In the genomic region with DNA sequence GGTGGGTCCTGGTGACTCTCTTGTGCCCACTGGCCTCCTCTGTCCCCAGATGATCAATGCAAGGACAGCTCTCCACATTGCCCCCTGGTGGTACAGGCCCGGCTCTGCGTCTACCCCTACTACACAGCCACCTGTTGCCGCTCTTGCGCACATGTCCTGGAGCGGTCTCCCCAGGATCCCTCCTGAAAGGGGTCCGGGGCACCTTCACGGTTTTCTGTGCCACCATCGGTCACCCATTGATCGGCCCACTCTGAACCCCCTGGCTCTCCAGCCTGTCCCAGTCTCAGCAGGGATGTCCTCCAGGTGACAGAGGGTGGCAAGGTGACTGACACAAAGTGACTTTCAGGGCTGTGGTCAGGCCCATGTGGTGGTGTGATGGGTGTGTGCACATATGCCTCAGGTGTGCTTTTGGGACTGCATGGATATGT, we compare ENCODE assay signal across 8 cellular contexts. TPM values are rescaled to one million over a fixed set of nuclear protein-coding genes. Genes with fewer than 3 reads are reported as not detected.
DNase-seq lines count a peak whose midpoint lies in the region; ATAC-seq and TF ChIP-seq lines count a peak whose summit lies in the region.

No MANE protein-coding gene starts in this region.

- peak overlapping the region; percentile 84 for H3K4me3 Mint-ChIP-seq in activated CD4-positive, alpha-beta T cell treated with anti-CD3 and anti-CD28 coated beads, Interleukin-2, amount 10 ng/mL, durations not matched to agents 7 days and 5 days
- H3K4me3 Mint-ChIP-seq in memory B cell: peak overlapping the region; percentile 42

- H3K9ac ChIP-seq in duodenal mucosa (ENCODE audit: low read depth in 1 of 2, low read length in 2 of 2): peak overlapping the region; percentile 96 to 98

- no peaks in the 10 kb centered on the region for H3K9me3 ChIP-seq in duodenal mucosa (ENCODE audit: control insufficient read depth in 1 of 2, low read length in 2 of 2)

- H3K4me1 ChIP-seq in duodenal mucosa (ENCODE audit: control insufficient read depth in 1 of 2, insufficient read depth in 2 of 2, low read length in 2 of 2): peaks cover 41 to 54% of the 10 kb centered on the region in 2 donors

- POLR2A ChIA-PET in activated CD4-positive, alpha-beta T cell treated with anti-CD3 and anti-CD28 coated beads, Interleukin-2, amount 10 ng/mL, durations not matched to agents 7 days and 5 days (lab: Charles Lee): interaction anchor here (4.9 to 5.1 kb wide), 2 partner anchors 13 to 18 kb away, joined by 41 to 50 read pairs; a partner anchor contains a TSS

- in situ Hi-C loops in GM13976 (cut with MboI; ENCODE audit: low sequenced_read_pairs, unreplicated experiment): loop anchor here (10.0 kb wide), 1 partner anchor 55 kb away; no protein-coding TSS in a partner anchor

- peak overlapping the region; percentile 75 to 80 for H3K4me3 ChIP-seq in duodenal mucosa (ENCODE audit: low read depth in 1 of 2, low read length in 2 of 2)

- CTCF ChIA-PET in activated CD4-positive, alpha-beta T cell treated with anti-CD3 and anti-CD28 coated beads, Interleukin-2, amount 10 ng/mL, durations not matched to agents 7 days and 5 days (lab: Charles Lee): interaction anchor here (0.6 to 9.9 kb wide), 30 partner anchors 12 to 439 kb away, joined by 3 to 158 read pairs (median 5); a partner anchor contains a TSS

- peak; percentile 73 for DNase-seq in A172 (ENCODE audit: low spot score)
- peak; percentile 88 for DNase-seq in GM13976 (ENCODE audit: low spot score)
- DNase-seq in NCI-H345 (lab: John Stamatoyannopoulos, UW): peak; percentile 83
- DNase-seq in activated CD4-positive, alpha-beta T cell treated with anti-CD3 and anti-CD28 coated beads, Interleukin-2, amount 10 ng/mL, durations not matched to agents 7 days and 5 days: peak; percentile 83
- DNase-seq in memory B cell (ENCODE audit: low spot score in 2 of 2): peak; percentile 79 to 85
- peak; percentile 46 to 56 for DNase-seq in stimulated activated CD8-positive, alpha-beta memory T cell treated with anti-CD3 and anti-CD28 coated beads, Interleukin-7, amount 100 ng/mL, for 4 hours (ENCODE audit: low read depth in 2 of 2)

- no peak for ATAC-seq in memory B cell (ENCODE audit: low read depth)
- ATAC-seq in HG02870 (IDR thresholded peaks at IDR 0.05; ENCODE audit: unreplicated experiment): no peak

- H3K27me3 ChIP-seq in duodenal mucosa (ENCODE audit: control insufficient read depth in 1 of 2, insufficient read depth in 2 of 2, low read length in 2 of 2): no peaks in the 10 kb centered on the region

- TF ChIP-seq CTCF in GM13976 (IDR thresholded peaks at IDR 0.05; ENCODE audit: borderline replicate concordance, control extremely low read depth, extremely low read depth, insufficient read depth, missing control alignments): peak; percentile 90

- H3K27ac Mint-ChIP-seq in activated CD4-positive, alpha-beta T cell treated with anti-CD3 and anti-CD28 coated beads, Interleukin-2, amount 10 ng/mL, durations not matched to agents 7 days and 5 days: peak overlapping the region; percentile 98
- H3K27ac Mint-ChIP-seq in memory B cell: peak overlapping the region; percentile 100

- no peaks in the 10 kb centered on the region for H3K9me3 Mint-ChIP-seq in activated CD4-positive, alpha-beta T cell treated with anti-CD3 and anti-CD28 coated beads, Interleukin-2, amount 10 ng/mL, durations not matched to agents 7 days and 5 days
- no peaks in the 10 kb centered on the region for H3K9me3 Mint-ChIP-seq in memory B cell

- H3K36me3 ChIP-seq in duodenal mucosa (ENCODE audit: control insufficient read depth in 1 of 2, insufficient read depth in 2 of 2, low read length in 2 of 2): peaks cover 0 to 6% of the 10 kb centered on the region in 2 donors

- peaks cover 51% of the 10 kb centered on the region for H3K4me1 Mint-ChIP-seq in activated CD4-positive, alpha-beta T cell treated with anti-CD3 and anti-CD28 coated beads, Interleukin-2, amount 10 ng/mL, durations not matched to agents 7 days and 5 days
- H3K4me1 Mint-ChIP-seq in memory B cell: peaks cover 28% of the 10 kb centered on the region

- peaks cover 4% of the 10 kb centered on the region for H3K36me3 Mint-ChIP-seq in activated CD4-positive, alpha-beta T cell treated with anti-CD3 and anti-CD28 coated beads, Interleukin-2, amount 10 ng/mL, durations not matched to agents 7 days and 5 days (ENCODE audit: low read depth)
- peaks cover 1% of the 10 kb centered on the region for H3K36me3 Mint-ChIP-seq in memory B cell

- no peaks in the 10 kb centered on the region for H3K27me3 Mint-ChIP-seq in activated CD4-positive, alpha-beta T cell treated with anti-CD3 and anti-CD28 coated beads, Interleukin-2, amount 10 ng/mL, durations not matched to agents 7 days and 5 days
- H3K27me3 Mint-ChIP-seq in memory B cell: no peaks in the 10 kb centered on the region

- no peak overlapping the region for H3K27ac ChIP-seq in duodenal mucosa (ENCODE audit: low read depth, low read length)

RNA-seq across cellular contexts. Expression of a gene that starts 10.8 kb away (rescaled TPM):
- total RNA-seq in A172 (2014; rRNA removed; shearing (Covaris generic)): 0.38 and 2.3 TPM in 2 replicates
- total RNA-seq in activated CD4-positive, alpha-beta T cell treated with anti-CD3 and anti-CD28 coated beads, Interleukin-2, amount 10 ng/mL, durations not matched to agents 7 days and 5 days: under 1 TPM; 0.06 to 0.15 TPM

RNA-seq across cellular contexts. Expression of a gene that starts 19.4 kb away (rescaled TPM):
- total RNA-seq in A172 (2014; rRNA removed; shearing (Covaris generic)): 224 and 246 TPM in 2 replicates
- 100 to 1,000 TPM; 260 to 311 TPM for total RNA-seq in activated CD4-positive, alpha-beta T cell treated with anti-CD3 and anti-CD28 coated beads, Interleukin-2, amount 10 ng/mL, durations not matched to agents 7 days and 5 days

RNA-seq across cellular contexts. Expression of a gene that starts 44.5 kb away (rescaled TPM):
- total RNA-seq in A172 (2014; rRNA removed; shearing (Covaris generic)): 0.55 TPM in 1 of 2 replicates, not detected in the other
- total RNA-seq in activated CD4-positive, alpha-beta T cell treated with anti-CD3 and anti-CD28 coated beads, Interleukin-2, amount 10 ng/mL, durations not matched to agents 7 days and 5 days: under 1 TPM in 1 of 2 experiments, not detected in 1; 0.64 TPM

RNA-seq across cellular contexts. Expression of a gene that starts 52.1 kb away (rescaled TPM):
- 101 and 135 TPM in 2 replicates for total RNA-seq in A172 (2014; rRNA removed; shearing (Covaris generic))
- 1 to 10 TPM in 1 of 2 experiments, under 1 TPM in 1; 0.87 to 1.2 TPM for total RNA-seq in activated CD4-positive, alpha-beta T cell treated with anti-CD3 and anti-CD28 coated beads, Interleukin-2, amount 10 ng/mL, durations not matched to agents 7 days and 5 days
